Comparison of ENCODE assay signal across 1 cellular context in genomic region chr1:23392125-23392855, GRCh38.
TF ChIP-seq lines count a peak whose summit lies in the region.

No MANE protein-coding gene starts in this region.

TF ChIP-seq in GM12878, 131 proteins besides CTCF, POLR2A, EP300 and RAD21:
- no peak for TF ChIP-seq JUND (IDR thresholded peaks at IDR 0.05; ENCODE audit: low read depth, low read length)
